In the genomic region with DNA sequence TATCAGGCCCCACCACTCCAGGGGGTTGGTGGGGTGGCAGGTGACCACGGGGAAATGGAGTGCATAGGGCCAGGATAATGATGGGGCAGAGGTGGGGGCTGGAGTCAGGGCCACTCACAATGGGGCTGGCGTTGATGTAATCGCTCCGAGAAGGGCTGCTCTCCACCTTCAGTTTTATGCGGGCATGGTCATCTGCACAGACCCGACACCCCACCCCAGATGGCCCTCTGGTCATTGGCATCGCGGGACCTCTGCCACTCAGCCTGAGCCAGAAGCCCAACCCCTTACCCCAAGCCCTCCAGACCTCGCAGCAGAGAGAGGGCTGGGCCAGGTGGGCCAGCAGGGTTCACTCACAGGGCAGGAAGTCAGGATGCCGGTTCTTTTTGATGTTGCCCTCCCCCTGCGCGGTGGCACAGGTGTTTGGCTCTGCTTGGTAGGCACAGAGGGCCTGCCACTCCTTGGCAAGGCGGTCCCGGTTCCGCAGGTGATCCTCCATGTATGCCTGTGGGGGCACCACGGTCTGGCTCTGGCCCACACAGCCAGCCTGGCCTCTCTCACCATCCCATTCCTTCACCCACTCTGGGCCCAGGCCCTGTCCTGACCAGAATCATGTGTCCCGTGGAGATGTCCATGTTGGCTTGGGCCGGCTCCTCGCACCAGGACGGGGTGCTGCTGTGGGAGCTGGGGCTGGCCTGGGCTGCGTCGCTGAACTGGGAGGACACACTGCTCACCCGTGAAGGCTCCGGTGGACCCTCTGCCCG, we compare ENCODE assay signal across 1 cellular context.
TF ChIP-seq lines count a peak whose summit lies in the region.

No MANE protein-coding gene starts in this region.

TF ChIP-seq in HepG2, 621 proteins besides CTCF, POLR2A, EP300 and RAD21:
- TF ChIP-seq ZNF687 (CRISPR knock-in tag; IDR thresholded peaks at IDR 0.05): peak; percentile 9; the same call in 1 of the 2 replicates
- TF ChIP-seq, protein P1, sequence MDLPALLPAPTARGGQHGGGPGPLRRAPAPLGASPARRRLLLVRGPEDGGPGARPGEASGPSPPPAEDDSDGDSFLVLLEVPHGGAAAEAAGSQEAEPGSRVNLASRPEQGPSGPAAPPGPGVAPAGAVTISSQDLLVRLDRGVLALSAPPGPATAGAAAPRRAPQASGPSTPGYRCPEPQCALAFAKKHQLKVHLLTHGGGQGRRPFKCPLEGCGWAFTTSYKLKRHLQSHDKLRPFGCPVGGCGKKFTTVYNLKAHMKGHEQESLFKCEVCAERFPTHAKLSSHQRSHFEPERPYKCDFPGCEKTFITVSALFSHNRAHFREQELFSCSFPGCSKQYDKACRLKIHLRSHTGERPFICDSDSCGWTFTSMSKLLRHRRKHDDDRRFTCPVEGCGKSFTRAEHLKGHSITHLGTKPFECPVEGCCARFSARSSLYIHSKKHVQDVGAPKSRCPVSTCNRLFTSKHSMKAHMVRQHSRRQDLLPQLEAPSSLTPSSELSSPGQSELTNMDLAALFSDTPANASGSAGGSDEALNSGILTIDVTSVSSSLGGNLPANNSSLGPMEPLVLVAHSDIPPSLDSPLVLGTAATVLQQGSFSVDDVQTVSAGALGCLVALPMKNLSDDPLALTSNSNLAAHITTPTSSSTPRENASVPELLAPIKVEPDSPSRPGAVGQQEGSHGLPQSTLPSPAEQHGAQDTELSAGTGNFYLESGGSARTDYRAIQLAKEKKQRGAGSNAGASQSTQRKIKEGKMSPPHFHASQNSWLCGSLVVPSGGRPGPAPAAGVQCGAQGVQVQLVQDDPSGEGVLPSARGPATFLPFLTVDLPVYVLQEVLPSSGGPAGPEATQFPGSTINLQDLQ (CRISPR knock-in tag; IDR thresholded peaks at IDR 0.05): no peak
- TF ChIP-seq RARA (CRISPR knock-in tag; IDR thresholded peaks at IDR 0.05): 0 out of 2 replicates have a peak, but pooled peaks have one; percentile 21
- TF ChIP-seq HNRNPL (IDR thresholded peaks at IDR 0.05; ENCODE audit: low read depth, low read length): 0 out of 2 replicates have a peak, but pooled peaks have one; percentile 32
- TF ChIP-seq KDM5A (IDR thresholded peaks at IDR 0.05; ENCODE audit: borderline replicate concordance, low read length): no peak
